Comparison of ENCODE assay signal across 18 cellular contexts in genomic region chr10:787933-788651, GRCh38.
A peak's percentile ranks its signal among the peaks of the same experiment; 100 is the strongest.
DNase-seq lines count a peak whose midpoint lies in the region; ATAC-seq and TF ChIP-seq lines count a peak whose summit lies in the region.
"Had no signal": no experiment of that assay in that cellular context is flagged by ENCODE, and none has a peak within 500 bp of the region (broad histone marks: within the 10 kb centered on the region; RNA-seq: fewer than 3 reads in every experiment).

No MANE protein-coding gene starts in this region.

- H3K27ac Mint-ChIP-seq in Caco-2 (ENCODE audit: unreplicated experiment), result no peak overlapping the region
- no peak overlapping the region for H3K27ac Mint-ChIP-seq in neural crest cell (ENCODE audit: unreplicated experiment)
- H3K27ac Mint-ChIP-seq in immature natural killer cell, result no peak overlapping the region
- H3K27ac Mint-ChIP-seq: activated T-helper 1 cell treated with anti-CD3 and anti-CD28 coated beads, Interleukin-12 subunit alpha, Interleukin-12 subunit beta, Interleukin-2, Interleukin-4 antibody, amounts not matched to agents 30 ng/mL and 10 ng/mL and 1 ng/mL, durations not matched to agents 14 hours and 24 hours and 36 hours; effector memory CD8-positive, alpha-beta T cell had no signal

- DNase-seq in Caco-2 (no peak), HT1080 (ENCODE audit: low read depth) (peak; percentile 87), colonic mucosa (peak; percentile 13), neural crest cell (ENCODE audit: low read depth, low spot score) (no peak), immature natural killer cell (no peak), LoVo (ENCODE audit: low spot score) (no peak)
- DNase-seq: activated CD4-positive, alpha-beta T cell treated with anti-CD3 and anti-CD28 coated beads for 4 hours; anterior cingulate cortex; effector memory CD8-positive, alpha-beta T cell; GDM1; GOT3; KBM-7; NCI-H1417 treated with DMSO at 0.1 percent for 48 hours; T-helper 1 cell had no signal

- BruUV-seq in Caco-2 (replicated peaks; lab: Mats Ljungman, UMichigan), result no TSS peak

- ATAC-seq in GM18907 (IDR thresholded peaks at IDR 0.05; ENCODE audit: unreplicated experiment), result no peak
- ATAC-seq: effector memory CD8-positive, alpha-beta T cell had no signal

- H3K4me3 Mint-ChIP-seq in Caco-2 (ENCODE audit: unreplicated experiment) (peak overlapping the region; percentile 93), neural crest cell (peak overlapping the region; percentile 47), immature natural killer cell (no peak overlapping the region)
- H3K4me3 Mint-ChIP-seq: activated T-helper 1 cell treated with anti-CD3 and anti-CD28 coated beads, Interleukin-12 subunit alpha, Interleukin-12 subunit beta, Interleukin-2, Interleukin-4 antibody, amounts not matched to agents 30 ng/mL and 10 ng/mL and 1 ng/mL, durations not matched to agents 14 hours and 24 hours and 36 hours; effector memory CD8-positive, alpha-beta T cell had no signal

- H3K9me3 Mint-ChIP-seq in Caco-2 (ENCODE audit: unreplicated experiment) (no peaks in the 10 kb centered on the region), neural crest cell (no peaks in the 10 kb centered on the region), immature natural killer cell (no peaks in the 10 kb centered on the region)
- H3K9me3 Mint-ChIP-seq: activated T-helper 1 cell treated with anti-CD3 and anti-CD28 coated beads, Interleukin-12 subunit alpha, Interleukin-12 subunit beta, Interleukin-2, Interleukin-4 antibody, amounts not matched to agents 30 ng/mL and 10 ng/mL and 1 ng/mL, durations not matched to agents 14 hours and 24 hours and 36 hours; effector memory CD8-positive, alpha-beta T cell had no signal

- CTCF ChIA-PET in Caco-2 (lab: Charles Lee), result interaction anchor here (1.2 to 2.7 kb wide), 4 partner anchors 171 to 459 kb away, joined by 3 to 26 read pairs (median 6); no protein-coding TSS in a partner anchor

- no peak for TF ChIP-seq CTCF in Caco-2 (IDR thresholded peaks at IDR 0.05; ENCODE audit: insufficient read depth in 1 of 2, low read depth in 1 of 2, low read length in 1 of 2, severe bottlenecking in 1 of 2, unreplicated experiment in 1 of 2)
- no peak for TF ChIP-seq CTCF in colonic mucosa (IDR thresholded peaks at IDR 0.05)
- TF ChIP-seq CTCF in neural crest cell (conservative IDR thresholded peaks at IDR 0.05), result no peak

- no peak overlapping the region for H3K9ac ChIP-seq in colonic mucosa (ENCODE audit: low read depth in 2 of 2, low read length in 2 of 2)

- no peak overlapping the region for H3K4me3 ChIP-seq in Caco-2 (ENCODE audit: low read depth, low read length)
- H3K4me3 ChIP-seq in colonic mucosa, result no peak overlapping the region

- H3K4me1 Mint-ChIP-seq in Caco-2 (ENCODE audit: low read depth, unreplicated experiment) (no peaks in the 10 kb centered on the region), neural crest cell (peaks cover 6% of the 10 kb centered on the region), immature natural killer cell (no peaks in the 10 kb centered on the region)

- H3K27me3 Mint-ChIP-seq in Caco-2 (ENCODE audit: insufficient read depth, unreplicated experiment) (no peaks in the 10 kb centered on the region), neural crest cell (ENCODE audit: low read depth) (peaks cover 4% of the 10 kb centered on the region), immature natural killer cell (ENCODE audit: low read depth in 3 of 3) (peaks cover 3 to 12% (median 4%) of the 10 kb centered on the region in 3 donors)

- peaks cover 58% of the 10 kb centered on the region for H3K36me3 Mint-ChIP-seq in Caco-2 (ENCODE audit: insufficient read depth, unreplicated experiment)
- no peaks in the 10 kb centered on the region for H3K36me3 Mint-ChIP-seq in neural crest cell (ENCODE audit: low read depth)
- H3K36me3 Mint-ChIP-seq in immature natural killer cell, result no peaks in the 10 kb centered on the region

- H3K36me3 ChIP-seq in Caco-2 (ENCODE audit: control insufficient read depth, insufficient read depth, low read length) (no peaks in the 10 kb centered on the region), colonic mucosa (no peaks in the 10 kb centered on the region)

- no peaks in the 10 kb centered on the region for H3K27me3 ChIP-seq in Caco-2 (replicated peaks; ENCODE audit: control insufficient read depth, insufficient read depth, low read length)
- peaks cover 6% of the 10 kb centered on the region for H3K27me3 ChIP-seq in colonic mucosa

- H3K9me3 ChIP-seq in Caco-2 (no peaks in the 10 kb centered on the region), colonic mucosa (no peaks in the 10 kb centered on the region)
- H3K9me3 ChIP-seq: psoas muscle had no signal

- H3K4me1 ChIP-seq in Caco-2 (peaks cover 15% of the 10 kb centered on the region), colonic mucosa (no peaks in the 10 kb centered on the region)

- intact Hi-C loops in Caco-2 (cut with micrococcal nuclease; ENCODE audit: unreplicated experiment) (loop anchor here (10.0 kb wide), 1 partner anchor 373 kb away; no protein-coding TSS in a partner anchor), colonic mucosa (cut with DNase I) (loop anchor here (5.0 kb wide), 1 partner anchor 276 kb away; no protein-coding TSS in a partner anchor)

- no peak overlapping the region for H3K27ac ChIP-seq in colonic mucosa
- H3K27ac ChIP-seq: C4-2B, psoas muscle had no signal

- POLR2A ChIA-PET in Caco-2 (lab: Charles Lee), result no interaction called here

Comparison
In these comparisons a context has a peak if more than half of its experiments do, and no peak if none do; other contexts are left out.
1. DNase-seq: peak in HT1080 (single experiment) and colonic mucosa (single experiment); none in Caco-2 (0 of 2), neural crest cell (single experiment), immature natural killer cell (0 of 3) and LoVo (single experiment).
2. H3K4me3 Mint-ChIP-seq: peak in Caco-2 (single experiment) and neural crest cell (single experiment); none in immature natural killer cell (0 of 5).